In the genomic region with DNA sequence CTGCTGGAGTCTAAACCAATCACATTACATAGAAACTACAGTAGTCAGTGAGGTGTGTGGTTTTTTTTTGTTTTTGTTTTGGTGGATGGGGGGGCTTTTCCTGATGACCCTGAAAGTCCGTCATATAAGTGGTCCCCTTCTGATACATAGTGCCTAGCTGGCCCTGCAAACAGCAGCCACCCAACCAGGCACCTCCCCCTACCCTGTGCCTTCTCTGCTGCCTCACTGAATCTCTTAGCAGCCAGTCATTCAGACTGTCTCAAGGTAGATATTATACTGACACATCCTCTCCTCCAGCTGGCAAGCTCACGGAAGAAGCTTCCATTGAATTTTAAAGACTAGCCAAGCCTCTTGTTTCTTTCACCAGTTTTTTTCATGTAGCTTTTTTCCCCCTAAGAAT, we compare ENCODE assay signal across 32 cellular contexts. TPM values are rescaled to one million over a fixed set of nuclear protein-coding genes. Genes with fewer than 3 reads are reported as not detected.
"Had no signal": no experiment of that assay in that cellular context is flagged by ENCODE, and none has a peak within 500 bp of the region (broad histone marks: within the 10 kb centered on the region; RNA-seq: fewer than 3 reads in every experiment).

No MANE protein-coding gene starts in this region.

- H3K27me3 ChIP-seq: hepatocyte, left lung, right atrium auricular region, right lobe of liver, tibial nerve, vagina had no signal

- H3K4me2 ChIP-seq: hepatocyte, smooth muscle cell had no signal

- H3K4me3 ChIP-seq: hepatocyte, left lung, lower lobe of right lung, mucosa of descending colon, psoas muscle, right atrium auricular region, right lobe of liver, smooth muscle cell, tibial nerve, vagina had no signal

- H3K27ac ChIP-seq: hepatocyte, left lung, lower lobe of right lung, neutrophil, parathyroid adenoma, psoas muscle, right atrium auricular region, right lobe of liver, tibial nerve, vagina had no signal

- H3K4me1 ChIP-seq: left lung, lower lobe of right lung, psoas muscle, right atrium auricular region, right lobe of liver, tibial nerve, vagina had no signal

- H3K27ac Mint-ChIP-seq: immature natural killer cell; naive thymus-derived CD4-positive, alpha-beta T cell; natural killer cell treated with Interleukin-12 subunit alpha and Interleukin-12 subunit beta and Interleukin-15 and Interleukin-18, amount 100 ng/mL, for 72 hours; stimulated activated memory B cell treated with anti-CD40 and anti-IgM and Interleukin-4, amounts not matched to agents 10 μg/mL and 1 μg/mL and 100 μg/mL, for 72 hours; stimulated activated naive CD8-positive, alpha-beta T cell treated with anti-CD3 and anti-CD28 coated beads, Interleukin-15, amount 100 ng/mL, for 72 hours; type B pancreatic cell had no signal

- H3K4me3 Mint-ChIP-seq: immature natural killer cell; naive thymus-derived CD4-positive, alpha-beta T cell; natural killer cell treated with Interleukin-12 subunit alpha and Interleukin-12 subunit beta and Interleukin-15 and Interleukin-18, amount 100 ng/mL, for 72 hours; neural crest cell; stimulated activated memory B cell treated with anti-CD40 and anti-IgM and Interleukin-4, amounts not matched to agents 10 μg/mL and 1 μg/mL and 100 μg/mL, for 72 hours; stimulated activated naive CD8-positive, alpha-beta T cell treated with anti-CD3 and anti-CD28 coated beads, Interleukin-15, amount 100 ng/mL, for 72 hours; type B pancreatic cell had no signal

- H3K36me3 ChIP-seq: left lung, lower lobe of right lung, neutrophil, right atrium auricular region, right lobe of liver, tibial nerve, vagina had no signal

- DNase-seq: immature natural killer cell; kidney; left colon; left lung; lower lobe of right lung; mammary epithelial cell; midbrain; mucosa of descending colon; naive thymus-derived CD4-positive, alpha-beta T cell; occipital lobe; psoas muscle; right lobe of liver; stimulated activated CD4-positive, alpha-beta T cell treated with anti-CD3 and anti-CD28 coated beads, Interleukin-1b, Interleukin-23, amount 100 ng/mL, for 48 hours; stimulated activated CD4-positive, alpha-beta T cell treated with anti-CD3 and anti-CD28 coated beads, Interleukin-2, amount 100 ng/mL, for 48 hours; stimulated activated CD4-positive, alpha-beta T cell treated with anti-CD3 and anti-CD28 coated beads, Interleukin-4, amount 100 ng/mL, for 4 hours; stimulated activated CD8-positive, alpha-beta memory T cell treated with anti-CD3 and anti-CD28 coated beads, Interleukin-4, amount 100 ng/mL, for 48 hours; stimulated activated naive CD4-positive, alpha-beta T cell treated with Interleukin-2 at 50 U/mL for 16 hours; stimulated activated naive CD8-positive, alpha-beta T cell treated with anti-CD3 and anti-CD28 coated beads, Interleukin-15, amount 100 ng/mL, for 72 hours; substantia nigra had no signal

- H3K4me1 Mint-ChIP-seq: immature natural killer cell; naive thymus-derived CD4-positive, alpha-beta T cell; neural crest cell; stimulated activated memory B cell treated with anti-CD40 and anti-IgM and Interleukin-4, amounts not matched to agents 10 μg/mL and 1 μg/mL and 100 μg/mL, for 72 hours; stimulated activated naive CD8-positive, alpha-beta T cell treated with anti-CD3 and anti-CD28 coated beads, Interleukin-15, amount 100 ng/mL, for 72 hours had no signal

- H2AFZ ChIP-seq: hepatocyte, parathyroid adenoma had no signal

- H3K9me3 ChIP-seq: left lung, lower lobe of right lung, mucosa of descending colon, neutrophil, psoas muscle, right atrium auricular region, right lobe of liver, tibial nerve, vagina had no signal

- H3K36me3 Mint-ChIP-seq: immature natural killer cell; naive thymus-derived CD4-positive, alpha-beta T cell; natural killer cell treated with Interleukin-12 subunit alpha and Interleukin-12 subunit beta and Interleukin-15 and Interleukin-18, amount 100 ng/mL, for 72 hours; stimulated activated memory B cell treated with anti-CD40 and anti-IgM and Interleukin-4, amounts not matched to agents 10 μg/mL and 1 μg/mL and 100 μg/mL, for 72 hours; type B pancreatic cell had no signal

- ATAC-seq: left colon; left lung; lower lobe of right lung; mucosa of descending colon; naive thymus-derived CD4-positive, alpha-beta T cell; natural killer cell treated with Interleukin-12 subunit alpha and Interleukin-12 subunit beta and Interleukin-15 and Interleukin-18, amount 100 ng/mL, for 72 hours; psoas muscle; right lobe of liver; stimulated activated memory B cell treated with anti-CD40 and anti-IgM and Interleukin-4, amounts not matched to agents 10 μg/mL and 1 μg/mL and 100 μg/mL, for 72 hours; stimulated activated naive CD8-positive, alpha-beta T cell treated with anti-CD3 and anti-CD28 coated beads, Interleukin-15, amount 100 ng/mL, for 72 hours had no signal

- H3K9me3 Mint-ChIP-seq: natural killer cell treated with Interleukin-12 subunit alpha and Interleukin-12 subunit beta and Interleukin-15 and Interleukin-18, amount 100 ng/mL, for 72 hours; stimulated activated memory B cell treated with anti-CD40 and anti-IgM and Interleukin-4, amounts not matched to agents 10 μg/mL and 1 μg/mL and 100 μg/mL, for 72 hours; stimulated activated naive CD8-positive, alpha-beta T cell treated with anti-CD3 and anti-CD28 coated beads, Interleukin-15, amount 100 ng/mL, for 72 hours; type B pancreatic cell had no signal

- H3K9ac ChIP-seq: parathyroid adenoma had no signal

- H3K79me2 ChIP-seq: hepatocyte had no signal

RNA-seq across cellular contexts. Expression of gene SYN2, which starts 21.4 kb away (rescaled TPM):
- total RNA-seq: liver; myocyte; natural killer cell treated with Interleukin-12 subunit alpha and Interleukin-12 subunit beta and Interleukin-15 and Interleukin-18, amount 100 ng/mL, for 72 hours; right lobe of liver had no signal
